ENCODE assay signal across 1 cellular context in the genomic region with DNA sequence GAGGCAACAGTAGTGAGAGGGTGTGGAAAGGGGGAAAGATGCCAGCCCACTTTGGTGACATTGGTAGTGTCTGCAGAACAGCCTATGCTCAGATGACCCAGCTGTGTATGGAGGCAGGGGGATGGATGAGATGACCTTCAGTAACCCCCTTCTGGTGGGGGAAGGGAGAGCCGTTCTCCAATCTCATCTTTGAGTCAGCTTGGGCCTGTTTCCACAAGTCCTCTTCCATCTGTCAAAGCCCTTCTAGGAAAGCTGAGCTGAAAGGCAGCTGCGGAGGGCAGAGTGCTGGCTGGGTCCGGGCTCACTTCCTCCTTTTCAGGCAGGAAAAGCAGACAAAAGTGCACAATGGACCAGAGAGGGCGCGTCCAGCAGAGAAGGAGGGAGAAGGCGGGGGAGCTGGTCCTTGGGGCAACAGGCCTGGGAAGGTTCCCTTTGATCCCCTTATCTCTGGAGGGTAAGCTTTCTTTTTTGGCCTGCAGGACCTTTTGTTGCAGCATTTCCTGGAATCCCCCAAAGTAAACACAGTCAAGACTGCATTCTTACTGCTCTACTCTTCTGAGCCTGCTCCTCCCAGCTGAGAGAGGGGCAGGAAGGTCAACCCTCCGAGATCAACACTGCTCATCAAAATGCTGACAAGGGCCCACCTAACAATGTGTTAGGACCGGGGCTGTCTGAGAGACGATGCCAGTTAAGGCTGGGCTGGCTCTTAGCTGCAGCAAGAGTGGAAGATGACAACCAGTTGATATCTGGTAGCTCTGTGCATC.
TF ChIP-seq lines count a peak whose summit lies in the region.

No MANE protein-coding gene starts in this region.

TF ChIP-seq in HepG2, 621 proteins besides CTCF, POLR2A, EP300 and RAD21 (continued from another document and continues in another):
- TF ChIP-seq, protein P1, sequence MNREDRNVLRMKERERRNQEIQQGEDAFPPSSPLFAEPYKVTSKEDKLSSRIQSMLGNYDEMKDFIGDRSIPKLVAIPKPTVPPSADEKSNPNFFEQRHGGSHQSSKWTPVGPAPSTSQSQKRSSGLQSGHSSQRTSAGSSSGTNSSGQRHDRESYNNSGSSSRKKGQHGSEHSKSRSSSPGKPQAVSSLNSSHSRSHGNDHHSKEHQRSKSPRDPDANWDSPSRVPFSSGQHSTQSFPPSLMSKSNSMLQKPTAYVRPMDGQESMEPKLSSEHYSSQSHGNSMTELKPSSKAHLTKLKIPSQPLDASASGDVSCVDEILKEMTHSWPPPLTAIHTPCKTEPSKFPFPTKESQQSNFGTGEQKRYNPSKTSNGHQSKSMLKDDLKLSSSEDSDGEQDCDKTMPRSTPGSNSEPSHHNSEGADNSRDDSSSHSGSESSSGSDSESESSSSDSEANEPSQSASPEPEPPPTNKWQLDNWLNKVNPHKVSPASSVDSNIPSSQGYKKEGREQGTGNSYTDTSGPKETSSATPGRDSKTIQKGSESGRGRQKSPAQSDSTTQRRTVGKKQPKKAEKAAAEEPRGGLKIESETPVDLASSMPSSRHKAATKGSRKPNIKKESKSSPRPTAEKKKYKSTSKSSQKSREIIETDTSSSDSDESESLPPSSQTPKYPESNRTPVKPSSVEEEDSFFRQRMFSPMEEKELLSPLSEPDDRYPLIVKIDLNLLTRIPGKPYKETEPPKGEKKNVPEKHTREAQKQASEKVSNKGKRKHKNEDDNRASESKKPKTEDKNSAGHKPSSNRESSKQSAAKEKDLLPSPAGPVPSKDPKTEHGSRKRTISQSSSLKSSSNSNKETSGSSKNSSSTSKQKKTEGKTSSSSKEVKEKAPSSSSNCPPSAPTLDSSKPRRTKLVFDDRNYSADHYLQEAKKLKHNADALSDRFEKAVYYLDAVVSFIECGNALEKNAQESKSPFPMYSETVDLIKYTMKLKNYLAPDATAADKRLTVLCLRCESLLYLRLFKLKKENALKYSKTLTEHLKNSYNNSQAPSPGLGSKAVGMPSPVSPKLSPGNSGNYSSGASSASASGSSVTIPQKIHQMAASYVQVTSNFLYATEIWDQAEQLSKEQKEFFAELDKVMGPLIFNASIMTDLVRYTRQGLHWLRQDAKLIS (CRISPR knock-in tag; IDR thresholded peaks at IDR 0.05) = 0 out of 2 replicates have a peak, but pooled peaks have one; percentile 2
- TF ChIP-seq RARG (CRISPR knock-in tag; IDR thresholded peaks at IDR 0.05; ENCODE audit: low read depth) = no peak
- peak; percentile 30; the same call in 1 of the 2 replicates for TF ChIP-seq ZNF143 (CRISPR knock-in tag; IDR thresholded peaks at IDR 0.05)
- no peak for TF ChIP-seq RFX1 (IDR thresholded peaks at IDR 0.05)
- TF ChIP-seq, protein P2, sequence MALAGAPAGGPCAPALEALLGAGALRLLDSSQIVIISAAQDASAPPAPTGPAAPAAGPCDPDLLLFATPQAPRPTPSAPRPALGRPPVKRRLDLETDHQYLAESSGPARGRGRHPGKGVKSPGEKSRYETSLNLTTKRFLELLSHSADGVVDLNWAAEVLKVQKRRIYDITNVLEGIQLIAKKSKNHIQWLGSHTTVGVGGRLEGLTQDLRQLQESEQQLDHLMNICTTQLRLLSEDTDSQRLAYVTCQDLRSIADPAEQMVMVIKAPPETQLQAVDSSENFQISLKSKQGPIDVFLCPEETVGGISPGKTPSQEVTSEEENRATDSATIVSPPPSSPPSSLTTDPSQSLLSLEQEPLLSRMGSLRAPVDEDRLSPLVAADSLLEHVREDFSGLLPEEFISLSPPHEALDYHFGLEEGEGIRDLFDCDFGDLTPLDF (CRISPR knock-in tag; IDR thresholded peaks at IDR 0.05) = no peak
- TF ChIP-seq SRY (CRISPR knock-in tag; IDR thresholded peaks at IDR 0.05) = no peak
- no peak for TF ChIP-seq NR3C1 (CRISPR knock-in tag; IDR thresholded peaks at IDR 0.05)
- TF ChIP-seq, protein P3, sequence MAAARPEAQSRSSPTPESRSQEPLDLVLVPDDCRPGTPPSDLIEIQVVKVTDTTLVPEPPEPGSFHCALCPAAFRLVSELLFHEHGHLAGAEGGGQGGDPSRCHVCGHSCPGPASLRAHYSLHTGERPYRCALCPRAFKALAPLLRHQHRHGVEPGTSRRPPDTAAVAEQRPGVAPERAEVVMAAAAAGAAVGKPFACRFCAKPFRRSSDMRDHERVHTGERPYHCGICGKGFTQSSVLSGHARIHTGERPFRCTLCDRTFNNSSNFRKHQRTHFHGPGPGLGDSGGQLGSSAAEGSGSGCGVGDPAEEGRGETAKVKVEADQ (CRISPR knock-in tag; IDR thresholded peaks at IDR 0.05; ENCODE audit: borderline replicate concordance) = peak; percentile 55; the same call in 1 of the 2 replicates
- TF ChIP-seq SPEN (CRISPR knock-in tag; IDR thresholded peaks at IDR 0.05; ENCODE audit: low read depth) = peak; percentile 54; the same call in 1 of the 2 replicates
- TF ChIP-seq, protein P4, sequence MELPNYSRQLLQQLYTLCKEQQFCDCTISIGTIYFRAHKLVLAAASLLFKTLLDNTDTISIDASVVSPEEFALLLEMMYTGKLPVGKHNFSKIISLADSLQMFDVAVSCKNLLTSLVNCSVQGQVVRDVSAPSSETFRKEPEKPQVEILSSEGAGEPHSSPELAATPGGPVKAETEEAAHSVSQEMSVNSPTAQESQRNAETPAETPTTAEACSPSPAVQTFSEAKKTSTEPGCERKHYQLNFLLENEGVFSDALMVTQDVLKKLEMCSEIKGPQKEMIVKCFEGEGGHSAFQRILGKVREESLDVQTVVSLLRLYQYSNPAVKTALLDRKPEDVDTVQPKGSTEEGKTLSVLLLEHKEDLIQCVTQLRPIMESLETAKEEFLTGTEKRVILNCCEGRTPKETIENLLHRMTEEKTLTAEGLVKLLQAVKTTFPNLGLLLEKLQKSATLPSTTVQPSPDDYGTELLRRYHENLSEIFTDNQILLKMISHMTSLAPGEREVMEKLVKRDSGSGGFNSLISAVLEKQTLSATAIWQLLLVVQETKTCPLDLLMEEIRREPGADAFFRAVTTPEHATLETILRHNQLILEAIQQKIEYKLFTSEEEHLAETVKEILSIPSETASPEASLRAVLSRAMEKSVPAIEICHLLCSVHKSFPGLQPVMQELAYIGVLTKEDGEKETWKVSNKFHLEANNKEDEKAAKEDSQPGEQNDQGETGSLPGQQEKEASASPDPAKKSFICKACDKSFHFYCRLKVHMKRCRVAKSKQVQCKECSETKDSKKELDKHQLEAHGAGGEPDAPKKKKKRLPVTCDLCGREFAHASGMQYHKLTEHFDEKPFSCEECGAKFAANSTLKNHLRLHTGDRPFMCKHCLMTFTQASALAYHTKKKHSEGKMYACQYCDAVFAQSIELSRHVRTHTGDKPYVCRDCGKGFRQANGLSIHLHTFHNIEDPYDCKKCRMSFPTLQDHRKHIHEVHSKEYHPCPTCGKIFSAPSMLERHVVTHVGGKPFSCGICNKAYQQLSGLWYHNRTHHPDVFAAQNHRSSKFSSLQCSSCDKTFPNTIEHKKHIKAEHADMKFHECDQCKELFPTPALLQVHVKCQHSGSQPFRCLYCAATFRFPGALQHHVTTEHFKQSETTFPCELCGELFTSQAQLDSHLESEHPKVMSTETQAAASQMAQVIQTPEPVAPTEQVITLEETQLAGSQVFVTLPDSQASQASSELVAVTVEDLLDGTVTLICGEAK (IDR thresholded peaks at IDR 0.05) = no peak
- TF ChIP-seq, protein P4 (CRISPR knock-in tag; IDR thresholded peaks at IDR 0.05) = 0 out of 2 replicates have a peak, but pooled peaks have one; percentile 31
- no peak for TF ChIP-seq TOE1 (CRISPR knock-in tag; IDR thresholded peaks at IDR 0.05)
- TF ChIP-seq, protein P5, sequence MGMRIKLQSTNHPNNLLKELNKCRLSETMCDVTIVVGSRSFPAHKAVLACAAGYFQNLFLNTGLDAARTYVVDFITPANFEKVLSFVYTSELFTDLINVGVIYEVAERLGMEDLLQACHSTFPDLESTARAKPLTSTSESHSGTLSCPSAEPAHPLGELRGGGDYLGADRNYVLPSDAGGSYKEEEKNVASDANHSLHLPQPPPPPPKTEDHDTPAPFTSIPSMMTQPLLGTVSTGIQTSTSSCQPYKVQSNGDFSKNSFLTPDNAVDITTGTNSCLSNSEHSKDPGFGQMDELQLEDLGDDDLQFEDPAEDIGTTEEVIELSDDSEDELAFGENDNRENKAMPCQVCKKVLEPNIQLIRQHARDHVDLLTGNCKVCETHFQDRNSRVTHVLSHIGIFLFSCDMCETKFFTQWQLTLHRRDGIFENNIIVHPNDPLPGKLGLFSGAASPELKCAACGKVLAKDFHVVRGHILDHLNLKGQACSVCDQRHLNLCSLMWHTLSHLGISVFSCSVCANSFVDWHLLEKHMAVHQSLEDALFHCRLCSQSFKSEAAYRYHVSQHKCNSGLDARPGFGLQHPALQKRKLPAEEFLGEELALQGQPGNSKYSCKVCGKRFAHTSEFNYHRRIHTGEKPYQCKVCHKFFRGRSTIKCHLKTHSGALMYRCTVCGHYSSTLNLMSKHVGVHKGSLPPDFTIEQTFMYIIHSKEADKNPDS (CRISPR knock-in tag; IDR thresholded peaks at IDR 0.05) = peak; percentile 72; the same call in 1 of the 2 replicates
- TF ChIP-seq NR2F1 (CRISPR knock-in tag; IDR thresholded peaks at IDR 0.05) = peak; percentile 66 to 81
- TF ChIP-seq, protein P6, sequence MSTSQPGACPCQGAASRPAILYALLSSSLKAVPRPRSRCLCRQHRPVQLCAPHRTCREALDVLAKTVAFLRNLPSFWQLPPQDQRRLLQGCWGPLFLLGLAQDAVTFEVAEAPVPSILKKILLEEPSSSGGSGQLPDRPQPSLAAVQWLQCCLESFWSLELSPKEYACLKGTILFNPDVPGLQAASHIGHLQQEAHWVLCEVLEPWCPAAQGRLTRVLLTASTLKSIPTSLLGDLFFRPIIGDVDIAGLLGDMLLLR (CRISPR knock-in tag; IDR thresholded peaks at IDR 0.05) = no peak
- TF ChIP-seq MATR3 (CRISPR knock-in tag; IDR thresholded peaks at IDR 0.05) = no peak
- TF ChIP-seq ZNF556 (CRISPR knock-in tag; IDR thresholded peaks at IDR 0.05; ENCODE audit: borderline replicate concordance) = peak; percentile 87
- TF ChIP-seq PRPF4 (IDR thresholded peaks at IDR 0.05; ENCODE audit: low read depth, low read length, poor library complexity, severe bottlenecking) = no peak
- no peak for TF ChIP-seq CBFB (CRISPR knock-in tag; IDR thresholded peaks at IDR 0.05)
- no peak for TF ChIP-seq SSRP1 (CRISPR knock-in tag; IDR thresholded peaks at IDR 0.05)
- no peak for TF ChIP-seq TSC22D2 (CRISPR knock-in tag; IDR thresholded peaks at IDR 0.05; ENCODE audit: borderline replicate concordance)
- TF ChIP-seq KDM4B (CRISPR knock-in tag; IDR thresholded peaks at IDR 0.05) = no peak
- TF ChIP-seq ZNF577 (CRISPR knock-in tag; IDR thresholded peaks at IDR 0.05; ENCODE audit: borderline replicate concordance, low read depth) = no peak
- TF ChIP-seq, protein P7, sequence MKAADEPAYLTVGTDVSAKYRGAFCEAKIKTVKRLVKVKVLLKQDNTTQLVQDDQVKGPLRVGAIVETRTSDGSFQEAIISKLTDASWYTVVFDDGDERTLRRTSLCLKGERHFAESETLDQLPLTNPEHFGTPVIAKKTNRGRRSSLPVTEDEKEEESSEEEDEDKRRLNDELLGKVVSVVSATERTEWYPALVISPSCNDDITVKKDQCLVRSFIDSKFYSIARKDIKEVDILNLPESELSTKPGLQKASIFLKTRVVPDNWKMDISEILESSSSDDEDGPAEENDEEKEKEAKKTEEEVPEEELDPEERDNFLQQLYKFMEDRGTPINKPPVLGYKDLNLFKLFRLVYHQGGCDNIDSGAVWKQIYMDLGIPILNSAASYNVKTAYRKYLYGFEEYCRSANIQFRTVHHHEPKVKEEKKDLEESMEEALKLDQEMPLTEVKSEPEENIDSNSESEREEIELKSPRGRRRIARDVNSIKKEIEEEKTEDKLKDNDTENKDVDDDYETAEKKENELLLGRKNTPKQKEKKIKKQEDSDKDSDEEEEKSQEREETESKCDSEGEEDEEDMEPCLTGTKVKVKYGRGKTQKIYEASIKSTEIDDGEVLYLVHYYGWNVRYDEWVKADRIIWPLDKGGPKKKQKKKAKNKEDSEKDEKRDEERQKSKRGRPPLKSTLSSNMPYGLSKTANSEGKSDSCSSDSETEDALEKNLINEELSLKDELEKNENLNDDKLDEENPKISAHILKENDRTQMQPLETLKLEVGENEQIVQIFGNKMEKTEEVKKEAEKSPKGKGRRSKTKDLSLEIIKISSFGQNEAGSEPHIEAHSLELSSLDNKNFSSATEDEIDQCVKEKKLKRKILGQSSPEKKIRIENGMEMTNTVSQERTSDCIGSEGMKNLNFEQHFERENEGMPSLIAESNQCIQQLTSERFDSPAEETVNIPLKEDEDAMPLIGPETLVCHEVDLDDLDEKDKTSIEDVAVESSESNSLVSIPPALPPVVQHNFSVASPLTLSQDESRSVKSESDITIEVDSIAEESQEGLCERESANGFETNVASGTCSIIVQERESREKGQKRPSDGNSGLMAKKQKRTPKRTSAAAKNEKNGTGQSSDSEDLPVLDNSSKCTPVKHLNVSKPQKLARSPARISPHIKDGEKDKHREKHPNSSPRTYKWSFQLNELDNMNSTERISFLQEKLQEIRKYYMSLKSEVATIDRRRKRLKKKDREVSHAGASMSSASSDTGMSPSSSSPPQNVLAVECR (CRISPR knock-in tag; IDR thresholded peaks at IDR 0.05; ENCODE audit: borderline replicate concordance) = peak; percentile 66; the same call in 1 of the 2 replicates
